ENCODE assay signal across 8 cellular contexts in the genomic region with DNA sequence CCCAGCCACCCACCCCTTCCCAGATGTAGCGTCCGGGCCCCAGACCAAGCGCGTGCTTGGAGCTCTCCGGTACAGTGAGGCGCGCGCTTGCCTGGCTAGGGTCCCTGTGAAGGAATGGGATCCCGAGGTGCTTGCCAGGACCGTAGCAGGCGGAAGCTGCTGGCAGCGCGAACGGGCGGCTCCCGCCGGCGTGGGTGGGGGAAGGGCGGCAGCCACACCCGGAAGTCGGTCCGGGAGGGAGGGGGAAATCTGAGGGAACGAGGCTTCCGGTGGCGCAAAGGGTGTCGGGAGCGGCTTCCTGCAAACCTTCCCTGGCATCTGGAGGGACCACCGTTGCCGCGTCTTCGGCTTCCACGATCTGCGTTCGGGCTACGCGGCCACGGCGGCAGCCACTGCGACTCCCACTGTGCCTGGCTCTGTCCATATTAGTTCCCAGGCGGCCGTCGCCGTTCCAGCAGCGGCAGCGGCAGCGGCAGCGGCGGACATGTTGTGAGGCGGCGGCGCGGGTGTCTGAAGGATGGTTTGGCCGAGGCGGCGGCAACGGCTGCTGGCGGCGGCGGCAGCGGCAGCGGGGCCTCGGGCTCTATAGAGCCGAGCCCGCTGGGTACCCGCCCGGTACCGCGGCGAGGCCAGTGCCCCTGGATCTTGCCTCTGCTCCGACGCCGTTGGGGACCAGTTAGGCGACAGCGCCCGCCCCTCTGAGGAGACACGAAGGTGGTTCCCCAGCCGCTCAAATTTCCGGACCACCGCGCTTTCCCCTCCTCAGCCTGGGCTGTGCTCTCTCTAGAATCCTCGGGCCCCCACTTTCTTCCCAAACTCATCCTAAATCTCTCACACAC. TPM values are rescaled to one million over a fixed set of nuclear protein-coding genes. Genes with fewer than 3 reads are reported as not detected.
DNase-seq lines count a peak whose midpoint lies in the region; ATAC-seq, FAIRE-seq and TF ChIP-seq lines count a peak whose summit lies in the region.

A gene (plus strand): TSS at position 275 of the 839 bp plus-strand sequence. CDS start 739 bp downstream, outside the sequence.

- TF ChIP-seq CTCF in cardiac muscle cell (IDR thresholded peaks at IDR 0.05; ENCODE audit: low read depth, low read length) = no peak
- no peak for TF ChIP-seq CTCF in parathyroid adenoma (IDR thresholded peaks at IDR 0.05)
- TF ChIP-seq CTCF in tibial artery (IDR thresholded peaks at IDR 0.05) = no peak

- peak; percentile 97 for FAIRE-seq in GM12891 (lab: Jason Lieb, UNC)

- H3K4me3 ChIP-seq in adipocyte (ENCODE audit: low read length) = peak within 1 kb of the TSS; percentile 93
- peak within 1 kb of the TSS; percentile 81 for H3K4me3 ChIP-seq in cardiac muscle cell
- peak within 1 kb of the TSS; percentile 92 for H3K4me3 ChIP-seq in parathyroid adenoma (ENCODE audit: low read depth, low read length)
- H3K4me3 ChIP-seq in tibial artery = peak within 1 kb of the TSS; percentile 81 to 98

- peak; percentile 70 for ATAC-seq in HG02763 (IDR thresholded peaks at IDR 0.05; ENCODE audit: unreplicated experiment)

- peak within 1 kb of the TSS; percentile 78 for H3K4me2 ChIP-seq in parathyroid adenoma (ENCODE audit: low read length)

- no peaks in the 10 kb centered on the region for H3K27me3 ChIP-seq in adipocyte (replicated peaks; ENCODE audit: control insufficient read depth, insufficient read depth, low read length)
- no peaks in the 10 kb centered on the region for H3K27me3 ChIP-seq in cardiac muscle cell
- no peaks in the 10 kb centered on the region for H3K27me3 ChIP-seq in parathyroid adenoma (ENCODE audit: control insufficient read depth, insufficient read depth, low read length)
- no peaks in the 10 kb centered on the region for H3K27me3 ChIP-seq in tibial artery

- H3K36me3 ChIP-seq in adipocyte (ENCODE audit: control insufficient read depth, insufficient read depth, low read length, severe bottlenecking) = no peaks in the 10 kb centered on the region
- H3K36me3 ChIP-seq in cardiac muscle cell = no peaks in the 10 kb centered on the region
- H3K36me3 ChIP-seq in parathyroid adenoma (ENCODE audit: control insufficient read depth, insufficient read depth, low read length) = no peaks in the 10 kb centered on the region
- H3K36me3 ChIP-seq in tibial artery = no peaks in the 10 kb centered on the region

- H3K9ac ChIP-seq in adipocyte (ENCODE audit: low read length) (peak within 1 kb of the TSS; percentile 99), parathyroid adenoma (peak within 1 kb of the TSS; percentile 76)

- H3K9me3 ChIP-seq in adipocyte (ENCODE audit: control insufficient read depth, low read length) (no peaks in the 10 kb centered on the region), cardiac muscle cell (ENCODE audit: low read depth) (no peaks in the 10 kb centered on the region), parathyroid adenoma (ENCODE audit: control insufficient read depth, low read length) (no peaks in the 10 kb centered on the region), tibial artery (no peaks in the 10 kb centered on the region)

- peaks cover 26% of the 10 kb centered on the region for H3K79me2 ChIP-seq in parathyroid adenoma

- peak; percentile 84 for DNase-seq in GM12891 (ENCODE audit: insufficient read length, low spot score)
- DNase-seq in NCI-H1417 treated with DMSO at 0.1 percent for 48 hours (lab: John Stamatoyannopoulos, UW) = peak; percentile 56
- peak; percentile 87 for DNase-seq in T follicular helper cell (ENCODE audit: low read depth)
- DNase-seq in adipocyte (ENCODE audit: low read depth) = peak; percentile 98
- DNase-seq in cardiac muscle cell (ENCODE audit: low read depth in 1 of 2, low spot score in 1 of 2) = peak; percentile 95 to 98
- peak; percentile 89 to 96 for DNase-seq in tibial artery

- H2AFZ ChIP-seq in parathyroid adenoma = peak within 1 kb of the TSS; percentile 95

- TF ChIP-seq POLR2A in GM12891 (IDR thresholded peaks at IDR 0.05; ENCODE audit: low read depth, low read length) = peak; percentile 89

- intact Hi-C loops in tibial artery (cut with DNase I; ENCODE audit: low total_unique reads) = no loop called here

- peak within 1 kb of the TSS; percentile 96 for H3K27ac ChIP-seq in cardiac muscle cell
- peak within 1 kb of the TSS; percentile 89 for H3K27ac ChIP-seq in parathyroid adenoma
- H3K27ac ChIP-seq in tibial artery = peak within 1 kb of the TSS; percentile 91 to 97

- H3K4me1 ChIP-seq in adipocyte (ENCODE audit: control insufficient read depth, insufficient read depth, low read length) = peaks cover 22% of the 10 kb centered on the region
- H3K4me1 ChIP-seq in cardiac muscle cell (ENCODE audit: low read depth) = peaks cover 21% of the 10 kb centered on the region
- H3K4me1 ChIP-seq in parathyroid adenoma = no peaks in the 10 kb centered on the region
- H3K4me1 ChIP-seq in tibial artery = peaks cover 0 to 31% (median 13%) of the 10 kb centered on the region in 4 donors

TF ChIP-seq in GM12891, 5 proteins besides CTCF, POLR2A, EP300 and RAD21:
- TF ChIP-seq TAF1 (IDR thresholded peaks at IDR 0.05; ENCODE audit: low read depth, low read length) (peak; percentile 88), POU2F2 (IDR thresholded peaks at IDR 0.05; ENCODE audit: low read depth, low read length) (peak; percentile 39; the same call in 1 of the 2 replicates), POLR2AphosphoS5 (IDR thresholded peaks at IDR 0.05; ENCODE audit: low read depth, low read length) (peak; percentile 92), PAX5 (IDR thresholded peaks at IDR 0.05; ENCODE audit: insufficient read depth, low read length, severe bottlenecking) (no peak), SPI1 (IDR thresholded peaks at IDR 0.05; ENCODE audit: low read depth, low read length) (0 out of 2 replicates have a peak, but pooled peaks have one; percentile 25)

RNA-seq across cellular contexts. Expression of the gene that starts here (rescaled TPM):
- polyA plus RNA-seq in GM12891 (2012; ENCODE audit: low read depth, missing spikeins) = 28.8 TPM
- 16.1 and 20.6 TPM in 2 replicates for total RNA-seq in cardiac muscle cell
- polyA plus RNA-seq in cardiac muscle cell = 21.8 and 36.7 TPM in 2 replicates

Comparison
In these comparisons a context has a peak if more than half of its experiments do, and no peak if none do; other contexts are left out.
1. Peak in every context shown above with its lines: DNase-seq, ATAC-seq, H3K4me3 ChIP-seq and H3K27ac ChIP-seq.